ENCODE assay signal across 1 cellular context in the genomic region with DNA sequence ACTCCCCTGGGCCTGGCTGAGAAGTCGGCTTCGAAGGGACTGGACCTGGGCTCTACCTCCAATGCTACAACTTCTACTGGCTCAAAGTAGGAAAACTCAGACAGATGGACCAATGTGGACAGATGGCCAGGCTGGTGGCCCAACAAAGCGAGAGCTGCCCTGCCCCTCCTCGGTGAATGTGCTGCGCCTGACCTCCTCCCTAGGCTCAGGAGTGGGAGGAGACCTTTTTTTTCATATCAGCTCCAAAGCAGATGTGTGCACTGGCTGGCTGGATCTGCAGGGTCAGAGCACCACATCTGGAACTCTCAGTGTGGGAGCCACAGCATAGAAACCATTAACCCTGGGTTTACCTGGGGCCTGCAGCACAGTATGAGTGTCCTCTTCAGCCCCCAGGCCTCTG.
TF ChIP-seq lines count a peak whose summit lies in the region.

No MANE protein-coding gene starts in this region.

TF ChIP-seq in K562, 482 proteins besides CTCF, POLR2A, EP300 and RAD21 (continued from another document and continues in another):
- TF ChIP-seq, protein P1, sequence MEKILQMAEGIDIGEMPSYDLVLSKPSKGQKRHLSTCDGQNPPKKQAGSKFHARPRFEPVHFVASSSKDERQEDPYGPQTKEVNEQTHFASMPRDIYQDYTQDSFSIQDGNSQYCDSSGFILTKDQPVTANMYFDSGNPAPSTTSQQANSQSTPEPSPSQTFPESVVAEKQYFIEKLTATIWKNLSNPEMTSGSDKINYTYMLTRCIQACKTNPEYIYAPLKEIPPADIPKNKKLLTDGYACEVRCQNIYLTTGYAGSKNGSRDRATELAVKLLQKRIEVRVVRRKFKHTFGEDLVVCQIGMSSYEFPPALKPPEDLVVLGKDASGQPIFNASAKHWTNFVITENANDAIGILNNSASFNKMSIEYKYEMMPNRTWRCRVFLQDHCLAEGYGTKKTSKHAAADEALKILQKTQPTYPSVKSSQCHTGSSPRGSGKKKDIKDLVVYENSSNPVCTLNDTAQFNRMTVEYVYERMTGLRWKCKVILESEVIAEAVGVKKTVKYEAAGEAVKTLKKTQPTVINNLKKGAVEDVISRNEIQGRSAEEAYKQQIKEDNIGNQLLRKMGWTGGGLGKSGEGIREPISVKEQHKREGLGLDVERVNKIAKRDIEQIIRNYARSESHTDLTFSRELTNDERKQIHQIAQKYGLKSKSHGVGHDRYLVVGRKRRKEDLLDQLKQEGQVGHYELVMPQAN (IDR thresholded peaks at IDR 0.05; ENCODE audit: borderline replicate concordance) = no peak
- no peak for TF ChIP-seq GABPB1 (CRISPR knock-in tag; IDR thresholded peaks at IDR 0.05)
- 0 out of 4 replicates have a peak, but pooled peaks of 1 of the 2 experiments have one; percentile 36 for TF ChIP-seq TRIM24 (IDR thresholded peaks at IDR 0.05)
- TF ChIP-seq GATA2 (CRISPR knock-in tag; IDR thresholded peaks at IDR 0.05) = peak; percentile 77
- TF ChIP-seq ZNF347 (CRISPR knock-in tag; IDR thresholded peaks at IDR 0.05; ENCODE audit: low read depth) = no peak
- TF ChIP-seq, protein P2, sequence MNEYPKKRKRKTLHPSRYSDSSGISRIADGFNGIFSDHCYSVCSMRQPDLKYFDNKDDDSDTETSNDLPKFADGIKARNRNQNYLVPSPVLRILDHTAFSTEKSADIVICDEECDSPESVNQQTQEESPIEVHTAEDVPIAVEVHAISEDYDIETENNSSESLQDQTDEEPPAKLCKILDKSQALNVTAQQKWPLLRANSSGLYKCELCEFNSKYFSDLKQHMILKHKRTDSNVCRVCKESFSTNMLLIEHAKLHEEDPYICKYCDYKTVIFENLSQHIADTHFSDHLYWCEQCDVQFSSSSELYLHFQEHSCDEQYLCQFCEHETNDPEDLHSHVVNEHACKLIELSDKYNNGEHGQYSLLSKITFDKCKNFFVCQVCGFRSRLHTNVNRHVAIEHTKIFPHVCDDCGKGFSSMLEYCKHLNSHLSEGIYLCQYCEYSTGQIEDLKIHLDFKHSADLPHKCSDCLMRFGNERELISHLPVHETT (CRISPR knock-in tag; conservative IDR thresholded peaks at IDR 0.05 in 1 of 2, IDR thresholded peaks at IDR 0.05 in 1 of 2) = 0 out of 4 replicates have a peak, but pooled peaks of 1 of the 2 experiments have one; percentile 25
- TF ChIP-seq KDM4B (IDR thresholded peaks at IDR 0.05; ENCODE audit: borderline replicate concordance in 2 of 2, low read depth in 1 of 2) = no peak
- TF ChIP-seq SIN3A (IDR thresholded peaks at IDR 0.05; ENCODE audit: borderline replicate concordance in 2 of 2, control insufficient read depth in 1 of 2, low read depth in 2 of 2, low read length in 2 of 2) = no peak
- no peak for TF ChIP-seq POLR2H (tag; IDR thresholded peaks at IDR 0.05; ENCODE audit: low read depth)
- TF ChIP-seq KHSRP (IDR thresholded peaks at IDR 0.05) = no peak
- no peak for TF ChIP-seq PCBP2 (IDR thresholded peaks at IDR 0.05; ENCODE audit: low read depth, low read length, poor library complexity, severe bottlenecking)
- TF ChIP-seq, protein P3, sequence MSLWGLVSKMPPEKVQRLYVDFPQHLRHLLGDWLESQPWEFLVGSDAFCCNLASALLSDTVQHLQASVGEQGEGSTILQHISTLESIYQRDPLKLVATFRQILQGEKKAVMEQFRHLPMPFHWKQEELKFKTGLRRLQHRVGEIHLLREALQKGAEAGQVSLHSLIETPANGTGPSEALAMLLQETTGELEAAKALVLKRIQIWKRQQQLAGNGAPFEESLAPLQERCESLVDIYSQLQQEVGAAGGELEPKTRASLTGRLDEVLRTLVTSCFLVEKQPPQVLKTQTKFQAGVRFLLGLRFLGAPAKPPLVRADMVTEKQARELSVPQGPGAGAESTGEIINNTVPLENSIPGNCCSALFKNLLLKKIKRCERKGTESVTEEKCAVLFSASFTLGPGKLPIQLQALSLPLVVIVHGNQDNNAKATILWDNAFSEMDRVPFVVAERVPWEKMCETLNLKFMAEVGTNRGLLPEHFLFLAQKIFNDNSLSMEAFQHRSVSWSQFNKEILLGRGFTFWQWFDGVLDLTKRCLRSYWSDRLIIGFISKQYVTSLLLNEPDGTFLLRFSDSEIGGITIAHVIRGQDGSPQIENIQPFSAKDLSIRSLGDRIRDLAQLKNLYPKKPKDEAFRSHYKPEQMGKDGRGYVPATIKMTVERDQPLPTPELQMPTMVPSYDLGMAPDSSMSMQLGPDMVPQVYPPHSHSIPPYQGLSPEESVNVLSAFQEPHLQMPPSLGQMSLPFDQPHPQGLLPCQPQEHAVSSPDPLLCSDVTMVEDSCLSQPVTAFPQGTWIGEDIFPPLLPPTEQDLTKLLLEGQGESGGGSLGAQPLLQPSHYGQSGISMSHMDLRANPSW (CRISPR knock-in tag; IDR thresholded peaks at IDR 0.05) = no peak
- TF ChIP-seq, protein P4, sequence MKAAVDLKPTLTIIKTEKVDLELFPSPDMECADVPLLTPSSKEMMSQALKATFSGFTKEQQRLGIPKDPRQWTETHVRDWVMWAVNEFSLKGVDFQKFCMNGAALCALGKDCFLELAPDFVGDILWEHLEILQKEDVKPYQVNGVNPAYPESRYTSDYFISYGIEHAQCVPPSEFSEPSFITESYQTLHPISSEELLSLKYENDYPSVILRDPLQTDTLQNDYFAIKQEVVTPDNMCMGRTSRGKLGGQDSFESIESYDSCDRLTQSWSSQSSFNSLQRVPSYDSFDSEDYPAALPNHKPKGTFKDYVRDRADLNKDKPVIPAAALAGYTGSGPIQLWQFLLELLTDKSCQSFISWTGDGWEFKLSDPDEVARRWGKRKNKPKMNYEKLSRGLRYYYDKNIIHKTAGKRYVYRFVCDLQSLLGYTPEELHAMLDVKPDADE (conservative IDR thresholded peaks at IDR 0.05; ENCODE audit: control insufficient read depth, low read depth, low read length) = 0 out of 2 replicates have a peak, but pooled peaks have one; percentile 43
- no peak for TF ChIP-seq L3MBTL2 (IDR thresholded peaks at IDR 0.05)
- TF ChIP-seq, protein P5, sequence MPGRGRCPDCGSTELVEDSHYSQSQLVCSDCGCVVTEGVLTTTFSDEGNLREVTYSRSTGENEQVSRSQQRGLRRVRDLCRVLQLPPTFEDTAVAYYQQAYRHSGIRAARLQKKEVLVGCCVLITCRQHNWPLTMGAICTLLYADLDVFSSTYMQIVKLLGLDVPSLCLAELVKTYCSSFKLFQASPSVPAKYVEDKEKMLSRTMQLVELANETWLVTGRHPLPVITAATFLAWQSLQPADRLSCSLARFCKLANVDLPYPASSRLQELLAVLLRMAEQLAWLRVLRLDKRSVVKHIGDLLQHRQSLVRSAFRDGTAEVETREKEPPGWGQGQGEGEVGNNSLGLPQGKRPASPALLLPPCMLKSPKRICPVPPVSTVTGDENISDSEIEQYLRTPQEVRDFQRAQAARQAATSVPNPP (IDR thresholded peaks at IDR 0.05; ENCODE audit: borderline replicate concordance, insufficient read depth, insufficient read length) = no peak
- peak in 1 of 2 experiments; percentile 57; a peak in 3 of 4 replicates for TF ChIP-seq RCOR1 (IDR thresholded peaks at IDR 0.05; ENCODE audit: borderline replicate concordance in 1 of 2, low read depth in 2 of 2, low read length in 2 of 2)
- no peak for TF ChIP-seq XRCC5 (IDR thresholded peaks at IDR 0.05; ENCODE audit: low read depth, low read length)
- no peak for TF ChIP-seq RFX5 (IDR thresholded peaks at IDR 0.05; ENCODE audit: low read depth, low read length)
- no peak for TF ChIP-seq BMI1 (IDR thresholded peaks at IDR 0.05; ENCODE audit: low read length)
- no peak for TF ChIP-seq NR2F6 (CRISPR knock-in tag; IDR thresholded peaks at IDR 0.05)
- TF ChIP-seq YY1 (IDR thresholded peaks at IDR 0.05; ENCODE audit: borderline replicate concordance in 1 of 3, control insufficient read depth in 1 of 3, extremely low read depth in 1 of 3, insufficient read depth in 3 of 3, insufficient read length in 1 of 3, insufficient replicate concordance in 2 of 3, low read depth in 1 of 3, low read length in 2 of 3) = peak in 1 of 3 experiments; percentile 26
- TF ChIP-seq ZNF282 (CRISPR knock-in tag; IDR thresholded peaks at IDR 0.05) = no peak
- TF ChIP-seq, protein P6, sequence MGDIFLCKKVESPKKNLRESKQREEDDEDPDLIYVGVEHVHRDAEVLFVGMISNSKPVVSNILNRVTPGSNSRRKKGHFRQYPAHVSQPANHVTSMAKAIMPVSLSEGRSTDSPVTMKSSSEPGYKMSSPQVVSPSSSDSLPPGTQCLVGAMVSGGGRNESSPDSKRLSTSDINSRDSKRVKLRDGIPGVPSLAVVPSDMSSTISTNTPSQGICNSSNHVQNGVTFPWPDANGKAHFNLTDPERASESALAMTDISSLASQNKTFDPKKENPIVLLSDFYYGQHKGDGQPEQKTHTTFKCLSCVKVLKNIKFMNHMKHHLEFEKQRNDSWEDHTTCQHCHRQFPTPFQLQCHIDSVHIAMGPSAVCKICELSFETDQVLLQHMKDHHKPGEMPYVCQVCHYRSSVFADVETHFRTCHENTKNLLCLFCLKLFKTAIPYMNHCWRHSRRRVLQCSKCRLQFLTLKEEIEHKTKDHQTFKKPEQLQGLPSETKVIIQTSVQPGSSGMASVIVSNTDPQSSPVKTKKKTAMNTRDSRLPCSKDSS (IDR thresholded peaks at IDR 0.05; ENCODE audit: low read depth, partially characterized antibody) = no peak
- TF ChIP-seq, protein P7, sequence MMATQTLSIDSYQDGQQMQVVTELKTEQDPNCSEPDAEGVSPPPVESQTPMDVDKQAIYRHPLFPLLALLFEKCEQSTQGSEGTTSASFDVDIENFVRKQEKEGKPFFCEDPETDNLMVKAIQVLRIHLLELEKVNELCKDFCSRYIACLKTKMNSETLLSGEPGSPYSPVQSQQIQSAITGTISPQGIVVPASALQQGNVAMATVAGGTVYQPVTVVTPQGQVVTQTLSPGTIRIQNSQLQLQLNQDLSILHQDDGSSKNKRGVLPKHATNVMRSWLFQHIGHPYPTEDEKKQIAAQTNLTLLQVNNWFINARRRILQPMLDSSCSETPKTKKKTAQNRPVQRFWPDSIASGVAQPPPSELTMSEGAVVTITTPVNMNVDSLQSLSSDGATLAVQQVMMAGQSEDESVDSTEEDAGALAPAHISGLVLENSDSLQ (IDR thresholded peaks at IDR 0.05) = no peak
- no peak for TF ChIP-seq ZNF124 (CRISPR knock-in tag; IDR thresholded peaks at IDR 0.05)
- TF ChIP-seq, protein P8, sequence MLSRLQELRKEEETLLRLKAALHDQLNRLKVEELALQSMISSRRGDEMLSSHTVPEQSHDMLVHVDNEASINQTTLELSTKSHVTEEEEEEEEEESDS (CRISPR knock-in tag; IDR thresholded peaks at IDR 0.05) = no peak
- peak; percentile 33 for TF ChIP-seq EGR1 (conservative IDR thresholded peaks at IDR 0.05)
- TF ChIP-seq RAD51 (IDR thresholded peaks at IDR 0.05; ENCODE audit: borderline replicate concordance, low read depth) = no peak
- no peak for TF ChIP-seq FOXJ3 (CRISPR knock-in tag; IDR thresholded peaks at IDR 0.05)
- TF ChIP-seq, protein P9, sequence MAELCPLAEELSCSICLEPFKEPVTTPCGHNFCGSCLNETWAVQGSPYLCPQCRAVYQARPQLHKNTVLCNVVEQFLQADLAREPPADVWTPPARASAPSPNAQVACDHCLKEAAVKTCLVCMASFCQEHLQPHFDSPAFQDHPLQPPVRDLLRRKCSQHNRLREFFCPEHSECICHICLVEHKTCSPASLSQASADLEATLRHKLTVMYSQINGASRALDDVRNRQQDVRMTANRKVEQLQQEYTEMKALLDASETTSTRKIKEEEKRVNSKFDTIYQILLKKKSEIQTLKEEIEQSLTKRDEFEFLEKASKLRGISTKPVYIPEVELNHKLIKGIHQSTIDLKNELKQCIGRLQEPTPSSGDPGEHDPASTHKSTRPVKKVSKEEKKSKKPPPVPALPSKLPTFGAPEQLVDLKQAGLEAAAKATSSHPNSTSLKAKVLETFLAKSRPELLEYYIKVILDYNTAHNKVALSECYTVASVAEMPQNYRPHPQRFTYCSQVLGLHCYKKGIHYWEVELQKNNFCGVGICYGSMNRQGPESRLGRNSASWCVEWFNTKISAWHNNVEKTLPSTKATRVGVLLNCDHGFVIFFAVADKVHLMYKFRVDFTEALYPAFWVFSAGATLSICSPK (IDR thresholded peaks at IDR 0.05; ENCODE audit: borderline replicate concordance) = no peak
- TF ChIP-seq ZNF165 (CRISPR knock-in tag; IDR thresholded peaks at IDR 0.05; ENCODE audit: borderline replicate concordance) = no peak
- peak; percentile 73 for TF ChIP-seq DPF2 (IDR thresholded peaks at IDR 0.05)
- TF ChIP-seq KLF16 (IDR thresholded peaks at IDR 0.05) = peak; percentile 81
- no peak for TF ChIP-seq SIX5 (IDR thresholded peaks at IDR 0.05; ENCODE audit: borderline replicate concordance in 1 of 2, insufficient read depth in 1 of 2, low read depth in 1 of 2, low read length in 2 of 2)
- no peak for TF ChIP-seq ZNF764 (CRISPR knock-in tag; IDR thresholded peaks at IDR 0.05; ENCODE audit: low read depth)
- no peak for TF ChIP-seq ZSCAN29 (IDR thresholded peaks at IDR 0.05)
- no peak for TF ChIP-seq ZFP30 (CRISPR knock-in tag; IDR thresholded peaks at IDR 0.05; ENCODE audit: borderline replicate concordance)
- TF ChIP-seq, protein P10, sequence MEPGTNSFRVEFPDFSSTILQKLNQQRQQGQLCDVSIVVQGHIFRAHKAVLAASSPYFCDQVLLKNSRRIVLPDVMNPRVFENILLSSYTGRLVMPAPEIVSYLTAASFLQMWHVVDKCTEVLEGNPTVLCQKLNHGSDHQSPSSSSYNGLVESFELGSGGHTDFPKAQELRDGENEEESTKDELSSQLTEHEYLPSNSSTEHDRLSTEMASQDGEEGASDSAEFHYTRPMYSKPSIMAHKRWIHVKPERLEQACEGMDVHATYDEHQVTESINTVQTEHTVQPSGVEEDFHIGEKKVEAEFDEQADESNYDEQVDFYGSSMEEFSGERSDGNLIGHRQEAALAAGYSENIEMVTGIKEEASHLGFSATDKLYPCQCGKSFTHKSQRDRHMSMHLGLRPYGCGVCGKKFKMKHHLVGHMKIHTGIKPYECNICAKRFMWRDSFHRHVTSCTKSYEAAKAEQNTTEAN (CRISPR knock-in tag; IDR thresholded peaks at IDR 0.05) = no peak
- no peak for TF ChIP-seq SREBF1 (IDR thresholded peaks at IDR 0.05; ENCODE audit: borderline replicate concordance, low read depth, low read length)
- TF ChIP-seq, protein P11, sequence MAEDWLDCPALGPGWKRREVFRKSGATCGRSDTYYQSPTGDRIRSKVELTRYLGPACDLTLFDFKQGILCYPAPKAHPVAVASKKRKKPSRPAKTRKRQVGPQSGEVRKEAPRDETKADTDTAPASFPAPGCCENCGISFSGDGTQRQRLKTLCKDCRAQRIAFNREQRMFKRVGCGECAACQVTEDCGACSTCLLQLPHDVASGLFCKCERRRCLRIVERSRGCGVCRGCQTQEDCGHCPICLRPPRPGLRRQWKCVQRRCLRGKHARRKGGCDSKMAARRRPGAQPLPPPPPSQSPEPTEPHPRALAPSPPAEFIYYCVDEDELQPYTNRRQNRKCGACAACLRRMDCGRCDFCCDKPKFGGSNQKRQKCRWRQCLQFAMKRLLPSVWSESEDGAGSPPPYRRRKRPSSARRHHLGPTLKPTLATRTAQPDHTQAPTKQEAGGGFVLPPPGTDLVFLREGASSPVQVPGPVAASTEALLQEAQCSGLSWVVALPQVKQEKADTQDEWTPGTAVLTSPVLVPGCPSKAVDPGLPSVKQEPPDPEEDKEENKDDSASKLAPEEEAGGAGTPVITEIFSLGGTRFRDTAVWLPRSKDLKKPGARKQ (CRISPR knock-in tag; IDR thresholded peaks at IDR 0.05) = no peak
- no peak for TF ChIP-seq ADNP (tag; IDR thresholded peaks at IDR 0.05)
- no peak for TF ChIP-seq BRD9 (IDR thresholded peaks at IDR 0.05; ENCODE audit: low read depth, partially characterized antibody)
- no peak for TF ChIP-seq HMG20B (CRISPR knock-in tag; IDR thresholded peaks at IDR 0.05)
- no peak for TF ChIP-seq MTF1 (CRISPR knock-in tag; IDR thresholded peaks at IDR 0.05; ENCODE audit: borderline replicate concordance)
- TF ChIP-seq MYNN (IDR thresholded peaks at IDR 0.05) = 0 out of 2 replicates have a peak, but pooled peaks have one; percentile 24
- no peak for TF ChIP-seq MYNN (CRISPR knock-in tag; IDR thresholded peaks at IDR 0.05)
- TF ChIP-seq YBX1 (IDR thresholded peaks at IDR 0.05) = no peak
- TF ChIP-seq STAT5B (CRISPR knock-in tag; IDR thresholded peaks at IDR 0.05) = no peak
- TF ChIP-seq ARNT (IDR thresholded peaks at IDR 0.05) = no peak
